Comparison of ENCODE assay signal across 18 cellular contexts in genomic region chr6:23650676-23651075, GRCh38.
DNase-seq lines count a peak whose midpoint lies in the region; ATAC-seq, FAIRE-seq and TF ChIP-seq lines count a peak whose summit lies in the region.
"Had no signal": no experiment of that assay in that cellular context is flagged by ENCODE, and none has a peak within 500 bp of the region (broad histone marks: within the 10 kb centered on the region; RNA-seq: fewer than 3 reads in every experiment).

No MANE protein-coding gene starts in this region.

- H3K27me3 ChIP-seq in dorsolateral prefrontal cortex (no peaks in the 10 kb centered on the region), small intestine (ENCODE audit: control insufficient read depth in 2 of 2, insufficient read depth in 2 of 2, low read length in 2 of 2) (no peaks in the 10 kb centered on the region)
- H3K27me3 ChIP-seq: MG63, right atrium auricular region had no signal

- peaks cover 2% of the 10 kb centered on the region for H3K9me3 Mint-ChIP-seq in activated CD8-positive, alpha-beta memory T cell treated with anti-CD3 and anti-CD28 coated beads, Interleukin-2, amount 10 ng/mL, durations not matched to agents 7 days and 5 days (ENCODE audit: low read depth)
- H3K9me3 Mint-ChIP-seq: activated CD8-positive, alpha-beta T cell treated with anti-CD3 and anti-CD28 coated beads for 36 hours; activated T-helper 2 cell treated with anti-CD3 and anti-CD28 coated beads, Interferon-gamma antibody, Interleukin-2, Interleukin-4, amounts not matched to agents 10 μg/mL and 5 μg/mL and 100 μg/mL, durations not matched to agents 14 hours and 24 hours and 36 hours had no signal

- intact Hi-C loops in dorsolateral prefrontal cortex (cut with DNase I) = loop anchor here (10.0 kb wide), 2 partner anchors 106 to 206 kb away; no protein-coding TSS in a partner anchor
- intact Hi-C loops in mucosa of descending colon (cut with DNase I, micrococcal nuclease) = no loop called here

- no peak overlapping the region for H3K4me3 Mint-ChIP-seq in activated CD8-positive, alpha-beta memory T cell treated with anti-CD3 and anti-CD28 coated beads, Interleukin-2, amount 10 ng/mL, durations not matched to agents 7 days and 5 days
- H3K4me3 Mint-ChIP-seq: activated CD8-positive, alpha-beta T cell treated with anti-CD3 and anti-CD28 coated beads for 36 hours had no signal

- no peak for FAIRE-seq in small intestine (lab: Jason Lieb, UNC)
- FAIRE-seq: GM19239 had no signal

- no peaks in the 10 kb centered on the region for H3K4me1 Mint-ChIP-seq in activated CD8-positive, alpha-beta memory T cell treated with anti-CD3 and anti-CD28 coated beads, Interleukin-2, amount 10 ng/mL, durations not matched to agents 7 days and 5 days

- H3K36me3 ChIP-seq in mucosa of descending colon (ENCODE audit: low read depth) (no peaks in the 10 kb centered on the region), small intestine (ENCODE audit: control insufficient read depth in 2 of 2, insufficient read depth in 2 of 2, low read length in 2 of 2) (no peaks in the 10 kb centered on the region)
- H3K36me3 ChIP-seq: MG63, right atrium auricular region had no signal

- ATAC-seq in mucosa of descending colon = peak; percentile 70
- no peak for ATAC-seq in GM18498 (IDR thresholded peaks at IDR 0.05; ENCODE audit: unreplicated experiment)
- ATAC-seq in activated CD8-positive, alpha-beta memory T cell treated with anti-CD3 and anti-CD28 coated beads, Interleukin-2, amount 10 ng/mL, durations not matched to agents 7 days and 5 days = no peak
- ATAC-seq: activated CD8-positive, alpha-beta T cell treated with anti-CD3 and anti-CD28 coated beads for 36 hours; SK-N-SH treated with all-trans-retinoic acid at 6 μM for 48 hours had no signal

- DNase-seq in NCI-H1048 (lab: John Stamatoyannopoulos, UW) (peak; percentile 29), dorsolateral prefrontal cortex (peak in 8 of 10 donors; percentile 30 to 70 (median 54)), mucosa of descending colon (peak in 2 of 3 donors; percentile 27 to 35), small intestine (peak; percentile 63), NCI-H1417 (lab: John Stamatoyannopoulos, UW) (no peak)
- DNase-seq in activated effector memory CD4-positive, alpha-beta T cell treated with Interleukin-2 at 50 U/mL for 16 hours = no peak
- DNase-seq in activated CD8-positive, alpha-beta memory T cell treated with anti-CD3 and anti-CD28 coated beads, Interleukin-2, amount 10 ng/mL, durations not matched to agents 7 days and 5 days = no peak
- DNase-seq: activated CD8-positive, alpha-beta T cell treated with anti-CD3 and anti-CD28 coated beads for 36 hours; aorta; dermis blood vessel endothelial cell; mesenchymal stem cell; MG63; stimulated activated CD4-positive, alpha-beta T cell treated with anti-CD3 and anti-CD28 coated beads, Interleukin-4, amount 100 ng/mL, for 24 hours had no signal

- WGBS in small intestine, 3 donors = 18 to 55% (median 31%) methylated on average over 5 of the region's 5 CpGs

- H3K27ac ChIP-seq in dorsolateral prefrontal cortex (peak overlapping the region in 55 of 59 donors; percentile 2 to 84 (median 63)), small intestine (ENCODE audit: low read depth in 1 of 2, low read length in 1 of 2) (no peak overlapping the region)
- H3K27ac ChIP-seq: right atrium auricular region had no signal

- TF ChIP-seq CTCF in dorsolateral prefrontal cortex (IDR thresholded peaks at IDR 0.05 in 54 of 56, conservative IDR thresholded peaks at IDR 0.05 in 2 of 56; ENCODE audit: low read depth in 1 of 56, partially characterized antibody in 56 of 56) (peak in 1 of 56 donors; percentile 19), mucosa of descending colon (IDR thresholded peaks at IDR 0.05) (no peak)

- H3K9me3 ChIP-seq in mucosa of descending colon = no peaks in the 10 kb centered on the region
- H3K9me3 ChIP-seq in small intestine (ENCODE audit: control insufficient read depth, low read depth) = no peaks in the 10 kb centered on the region
- H3K9me3 ChIP-seq: MG63, right atrium auricular region had no signal

- H3K27ac Mint-ChIP-seq in activated CD8-positive, alpha-beta memory T cell treated with anti-CD3 and anti-CD28 coated beads, Interleukin-2, amount 10 ng/mL, durations not matched to agents 7 days and 5 days = no peak overlapping the region
- H3K27ac Mint-ChIP-seq: activated CD8-positive, alpha-beta T cell treated with anti-CD3 and anti-CD28 coated beads for 36 hours; activated T-helper 2 cell treated with anti-CD3 and anti-CD28 coated beads, Interferon-gamma antibody, Interleukin-2, Interleukin-4, amounts not matched to agents 10 μg/mL and 5 μg/mL and 100 μg/mL, durations not matched to agents 14 hours and 24 hours and 36 hours had no signal

- H3K36me3 Mint-ChIP-seq in activated CD8-positive, alpha-beta memory T cell treated with anti-CD3 and anti-CD28 coated beads, Interleukin-2, amount 10 ng/mL, durations not matched to agents 7 days and 5 days = no peaks in the 10 kb centered on the region

- H3K4me3 ChIP-seq in dorsolateral prefrontal cortex = peak overlapping the region in 1 of 59 donors; percentile 23
- no peak overlapping the region for H3K4me3 ChIP-seq in mucosa of descending colon
- no peak overlapping the region for H3K4me3 ChIP-seq in small intestine (ENCODE audit: low read depth in 1 of 2, low read length in 2 of 2)
- H3K4me3 ChIP-seq: MG63, right atrium auricular region had no signal

- H3K4me1 ChIP-seq in mucosa of descending colon (ENCODE audit: low read depth) = no peaks in the 10 kb centered on the region
- H3K4me1 ChIP-seq in small intestine (ENCODE audit: control insufficient read depth in 2 of 2, insufficient read depth in 1 of 2, low read depth in 1 of 2, low read length in 1 of 2) = peaks cover 0 to 6% of the 10 kb centered on the region in 2 donors
- H3K4me1 ChIP-seq: right atrium auricular region had no signal

- no peaks in the 10 kb centered on the region for H3K27me3 Mint-ChIP-seq in activated CD8-positive, alpha-beta memory T cell treated with anti-CD3 and anti-CD28 coated beads, Interleukin-2, amount 10 ng/mL, durations not matched to agents 7 days and 5 days
- H3K27me3 Mint-ChIP-seq: activated CD8-positive, alpha-beta T cell treated with anti-CD3 and anti-CD28 coated beads for 36 hours had no signal

- CTCF ChIA-PET in activated CD8-positive, alpha-beta memory T cell treated with anti-CD3 and anti-CD28 coated beads, Interleukin-2, amount 10 ng/mL, durations not matched to agents 7 days and 5 days (lab: Charles Lee) = no interaction called here

Comparison
In these comparisons a context has a peak if more than half of its experiments do, and no peak if none do; other contexts are left out.
1. DNase-seq: peak in NCI-H1048 (single experiment), dorsolateral prefrontal cortex (8 of 10), mucosa of descending colon (2 of 3) and small intestine (single experiment); none in activated effector memory CD4-positive, alpha-beta T cell treated with Interleukin-2 at 50 U/mL for 16 hours (single experiment), NCI-H1417 (0 of 3) and activated CD8-positive, alpha-beta memory T cell treated with anti-CD3 and anti-CD28 coated beads, Interleukin-2, amount 10 ng/mL, durations not matched to agents 7 days and 5 days (single experiment).
2. H3K27ac ChIP-seq: peak in dorsolateral prefrontal cortex (55 of 59); none in small intestine (0 of 2).
3. intact Hi-C loops: an anchor here in dorsolateral prefrontal cortex (10.0 kb wide); none called in mucosa of descending colon.